Comparison of ENCODE assay signal across 8 cellular contexts in genomic region chr19:58278156-58279041, GRCh38. TPM values are rescaled to one million over a fixed set of nuclear protein-coding genes. Genes with fewer than 3 reads are reported as not detected.
DNase-seq lines count a peak whose midpoint lies in the region; ATAC-seq lines count a peak whose summit lies in the region.

Gene ZNF8 (plus strand): TSS chr19:58278955. CDS start chr19:58279082, 127 bp downstream.

- H3K4me1 ChIP-seq in rectal smooth muscle tissue (ENCODE audit: control insufficient read depth, insufficient read depth, low read length) (peaks cover 3% of the 10 kb centered on the region), aorta (ENCODE audit: control insufficient read depth in 1 of 2, insufficient read depth in 2 of 2, low read length in 2 of 2) (peaks cover 2 to 3% of the 10 kb centered on the region in 2 donors)

- peaks cover 2% of the 10 kb centered on the region for H3K9me3 ChIP-seq in aorta (ENCODE audit: control insufficient read depth, low read length)

- H3K27me3 ChIP-seq in rectal smooth muscle tissue (ENCODE audit: control insufficient read depth, insufficient read depth, low read length) = no peaks in the 10 kb centered on the region
- no peaks in the 10 kb centered on the region for H3K27me3 ChIP-seq in aorta (ENCODE audit: control insufficient read depth in 1 of 2, insufficient read depth in 2 of 2, low read length in 1 of 2)

- peak within 1 kb of the TSS; percentile 88 for H3K27ac ChIP-seq in rectal smooth muscle tissue (ENCODE audit: low read depth, low read length)
- peak within 1 kb of the TSS in 1 of 2 donors; percentile 48 for H3K27ac ChIP-seq in aorta (ENCODE audit: low read depth in 1 of 2, low read length in 2 of 2)

- peak; percentile 96 for ATAC-seq in GM18511 (IDR thresholded peaks at IDR 0.05; ENCODE audit: unreplicated experiment)
- ATAC-seq in HG03025 (IDR thresholded peaks at IDR 0.05; ENCODE audit: low FRiP score, unreplicated experiment) = peak; percentile 94
- ATAC-seq in aorta (ENCODE audit: low FRiP score) = peak; percentile 97

- peaks cover 4% of the 10 kb centered on the region for H3K36me3 ChIP-seq in rectal smooth muscle tissue (ENCODE audit: control insufficient read depth, insufficient read depth, low read length)
- no peaks in the 10 kb centered on the region for H3K36me3 ChIP-seq in aorta (ENCODE audit: control insufficient read depth in 1 of 2, insufficient read depth in 2 of 2, low read length in 1 of 2)

- DNase-seq in NCI-H2029 treated with DMSO at 0.1 percent for 48 hours (lab: John Stamatoyannopoulos, UW) (peak; percentile 81), T1000 (lab: John Stamatoyannopoulos, UW) (peak; percentile 94), astrocyte of the hippocampus (ENCODE audit: low read depth, low spot score) (peak; percentile 99), hepatic stellate cell (ENCODE audit: low spot score) (peak; percentile 100), aorta (peak; percentile 99)

- 0% methylated on average over 49 to 54 of the region's 54 CpGs for WGBS in aorta, 2 donors

- intact Hi-C loops in aorta (cut with DNase I) = loop anchor here (2.0 kb wide), 1 partner anchor 26 kb away; the partner anchor contains the start of gene ERVK3-1 (in 2 of the 2)

- H3K9ac ChIP-seq in rectal smooth muscle tissue (ENCODE audit: low read length) = peak within 1 kb of the TSS; percentile 66

- H3K4me3 ChIP-seq in rectal smooth muscle tissue (ENCODE audit: low read length) (peak within 1 kb of the TSS; percentile 84), aorta (ENCODE audit: low read length in 2 of 2) (peak within 1 kb of the TSS; percentile 58 to 84)

RNA-seq across cellular contexts. Expression of gene ZNF8, which starts in this region (rescaled TPM):
- total RNA-seq in aorta = 1 to 10 TPM; 5.9 to 7.8 TPM
- polyA plus RNA-seq in aorta = 1 to 10 TPM in 1 of 2 donors, under 1 TPM in 1; 0.38 to 1.9 TPM
